30 cellular contexts compared by ENCODE assay signal in genomic region chr9:742914-743594, GRCh38.
DNase-seq lines count a peak whose midpoint lies in the region; ATAC-seq and TF ChIP-seq lines count a peak whose summit lies in the region.
"Had no signal": no experiment of that assay in that cellular context is flagged by ENCODE, and none has a peak within 500 bp of the region (broad histone marks: within the 10 kb centered on the region; RNA-seq: fewer than 3 reads in every experiment).

No MANE protein-coding gene starts in this region.

- no peak for TF ChIP-seq POLR2A in esophagus muscularis mucosa (IDR thresholded peaks at IDR 0.05; ENCODE audit: low read depth)

- H3K4me3 ChIP-seq in left ventricle myocardium inferior, result no peak overlapping the region
- no peak overlapping the region for H3K4me3 ChIP-seq in esophagus muscularis mucosa
- H3K4me3 ChIP-seq in aorta (ENCODE audit: low read length in 2 of 2), result no peak overlapping the region
- H3K4me3 ChIP-seq: cardiac muscle cell, Peyer's patch had no signal

- TF ChIP-seq CTCF in left ventricle myocardium inferior (IDR thresholded peaks at IDR 0.05; ENCODE audit: borderline replicate concordance) (no peak), esophagus muscularis mucosa (IDR thresholded peaks at IDR 0.05) (no peak)

- H3K27me3 ChIP-seq in left ventricle myocardium inferior (ENCODE audit: low read depth), result no peaks in the 10 kb centered on the region
- H3K27me3 ChIP-seq in esophagus muscularis mucosa, result no peaks in the 10 kb centered on the region
- no peaks in the 10 kb centered on the region for H3K27me3 ChIP-seq in aorta (ENCODE audit: control insufficient read depth in 1 of 2, insufficient read depth in 2 of 2, low read length in 1 of 2)
- H3K27me3 ChIP-seq: cardiac muscle cell, Peyer's patch had no signal

- H3K9me3 Mint-ChIP-seq in activated naive CD8-positive, alpha-beta T cell treated with anti-CD3 and anti-CD28 coated beads for 36 hours, result no peaks in the 10 kb centered on the region
- H3K9me3 Mint-ChIP-seq: activated T-helper 17 cell treated with anti-CD3 and anti-CD28 coated beads, Interleukin-2, amount 50 U/mL, for 72 hours; CD4-positive, alpha-beta T cell; memory B cell; nephron progenitor cell had no signal

- H3K4me1 ChIP-seq in left ventricle myocardium inferior (peaks cover 88% of the 10 kb centered on the region), esophagus muscularis mucosa (peaks cover 41 to 67% (median 65%) of the 10 kb centered on the region in 4 donors), aorta (ENCODE audit: control insufficient read depth in 1 of 2, insufficient read depth in 2 of 2, low read length in 2 of 2) (peaks cover 2 to 10% of the 10 kb centered on the region in 2 donors)
- H3K4me1 ChIP-seq: parathyroid adenoma, Peyer's patch had no signal

- ATAC-seq in left cardiac atrium, result no peak
- ATAC-seq in sciatic nerve, result peak; percentile 38
- ATAC-seq in aorta (ENCODE audit: low FRiP score), result no peak
- no peak for ATAC-seq in GM19397 (IDR thresholded peaks at IDR 0.05; ENCODE audit: unreplicated experiment)
- ATAC-seq in GM21528 (IDR thresholded peaks at IDR 0.05; ENCODE audit: low FRiP score, unreplicated experiment), result no peak
- ATAC-seq: activated CD4-positive, alpha-beta T cell treated with anti-CD3 and anti-CD28 coated beads for 36 hours; activated CD8-positive, alpha-beta T cell treated with anti-CD3 and anti-CD28 coated beads, Interleukin-2, amount 10 ng/mL, durations not matched to agents 7 days and 5 days; activated T-helper 17 cell treated with anti-CD3 and anti-CD28 coated beads, Interleukin-2, amount 50 U/mL, for 72 hours had no signal

- WGBS in esophagus muscularis mucosa, result 90% methylated on average over 8 of the region's 8 CpGs
- WGBS in aorta, 2 donors, result 50 to 52% methylated on average over 8 of the region's 8 CpGs

- intact Hi-C loops in left ventricle myocardium inferior (cut with micrococcal nuclease) (no loop called here), left cardiac atrium (cut with DNase I) (no loop called here), esophagus muscularis mucosa (cut with DNase I) (no loop called here), sciatic nerve (cut with DNase I) (no loop called here), aorta (cut with DNase I) (no loop called here)

- TF ChIP-seq EP300 in esophagus muscularis mucosa (IDR thresholded peaks at IDR 0.05), result no peak

- no peak overlapping the region for H3K27ac Mint-ChIP-seq in activated naive CD8-positive, alpha-beta T cell treated with anti-CD3 and anti-CD28 coated beads for 36 hours
- H3K27ac Mint-ChIP-seq: activated CD4-positive, alpha-beta T cell treated with anti-CD3 and anti-CD28 coated beads for 36 hours; activated CD8-positive, alpha-beta T cell treated with anti-CD3 and anti-CD28 coated beads, Interleukin-2, amount 10 ng/mL, durations not matched to agents 7 days and 5 days; activated T-helper 17 cell treated with anti-CD3 and anti-CD28 coated beads, Interleukin-2, amount 50 U/mL, for 72 hours; CD4-positive, alpha-beta T cell; memory B cell; nephron progenitor cell had no signal

- H3K36me3 ChIP-seq in left ventricle myocardium inferior (peaks cover 92% of the 10 kb centered on the region), esophagus muscularis mucosa (peaks cover 31 to 87% (median 70%) of the 10 kb centered on the region in 4 donors), aorta (ENCODE audit: control insufficient read depth in 1 of 2, insufficient read depth in 2 of 2, low read length in 1 of 2) (peaks cover 14 to 15% of the 10 kb centered on the region in 2 donors)

- H3K4me1 Mint-ChIP-seq in activated naive CD8-positive, alpha-beta T cell treated with anti-CD3 and anti-CD28 coated beads for 36 hours, result peaks cover 4% of the 10 kb centered on the region
- H3K4me1 Mint-ChIP-seq: activated CD4-positive, alpha-beta T cell treated with anti-CD3 and anti-CD28 coated beads for 36 hours; activated T-helper 17 cell treated with anti-CD3 and anti-CD28 coated beads, Interleukin-2, amount 50 U/mL, for 72 hours; memory B cell; nephron progenitor cell had no signal

- no peaks in the 10 kb centered on the region for H3K27me3 Mint-ChIP-seq in activated naive CD8-positive, alpha-beta T cell treated with anti-CD3 and anti-CD28 coated beads for 36 hours
- H3K27me3 Mint-ChIP-seq: activated CD4-positive, alpha-beta T cell treated with anti-CD3 and anti-CD28 coated beads for 36 hours; activated T-helper 17 cell treated with anti-CD3 and anti-CD28 coated beads, Interleukin-2, amount 50 U/mL, for 72 hours; CD4-positive, alpha-beta T cell had no signal

- DNase-seq in left ventricle myocardium inferior (no peak), left cardiac atrium (no peak), esophagus muscularis mucosa (ENCODE audit: extremely low spot score) (no peak), sciatic nerve (ENCODE audit: low spot score) (no peak), aorta (no peak)
- DNase-seq in activated naive CD8-positive, alpha-beta T cell treated with anti-CD3 and anti-CD28 coated beads for 36 hours, result no peak
- DNase-seq: activated CD4-positive, alpha-beta T cell treated with anti-CD3 and anti-CD28 coated beads for 36 hours; activated CD8-positive, alpha-beta T cell treated with anti-CD3 and anti-CD28 coated beads, Interleukin-2, amount 10 ng/mL, durations not matched to agents 7 days and 5 days; activated naive CD4-positive, alpha-beta T cell treated with anti-CD3 and anti-CD28 coated beads, Interleukin-2, amount 50 U/mL, for 16 hours; amniotic stem cell; CD4-positive, alpha-beta T cell; dermis blood vessel endothelial cell; DMS79 treated with DMSO at 0.1 percent for 48 hours; GF-D8; hypothalamus; NCI-H1048; NCI-H1694; NCI-H446; NCI-H774; nephron progenitor cell; Peyer's patch; stimulated activated CD4-positive, alpha-beta T cell treated with anti-CD3 and anti-CD28 coated beads, Interleukin-4, amount 100 ng/mL, for 24 hours; substantia nigra; SW 1271 had no signal

- no peak overlapping the region for H3K4me3 Mint-ChIP-seq in activated naive CD8-positive, alpha-beta T cell treated with anti-CD3 and anti-CD28 coated beads for 36 hours
- H3K4me3 Mint-ChIP-seq: activated CD4-positive, alpha-beta T cell treated with anti-CD3 and anti-CD28 coated beads for 36 hours; activated CD8-positive, alpha-beta T cell treated with anti-CD3 and anti-CD28 coated beads, Interleukin-2, amount 10 ng/mL, durations not matched to agents 7 days and 5 days; activated T-helper 17 cell treated with anti-CD3 and anti-CD28 coated beads, Interleukin-2, amount 50 U/mL, for 72 hours; CD4-positive, alpha-beta T cell; memory B cell; nephron progenitor cell had no signal

- no peaks in the 10 kb centered on the region for H3K9me3 ChIP-seq in left ventricle myocardium inferior (replicated peaks)
- no peaks in the 10 kb centered on the region for H3K9me3 ChIP-seq in esophagus muscularis mucosa
- H3K9me3 ChIP-seq in aorta (ENCODE audit: control insufficient read depth, low read length), result no peaks in the 10 kb centered on the region
- H3K9me3 ChIP-seq: Peyer's patch had no signal

- peaks cover 6% of the 10 kb centered on the region for H3K36me3 Mint-ChIP-seq in activated naive CD8-positive, alpha-beta T cell treated with anti-CD3 and anti-CD28 coated beads for 36 hours

- peak overlapping the region; percentile 94 for H3K27ac ChIP-seq in left ventricle myocardium inferior (replicated peaks)
- H3K27ac ChIP-seq in esophagus muscularis mucosa (replicated peaks in 1 of 4), result peak overlapping the region; percentile 26 to 86 (median 82)
- peak overlapping the region; percentile 67 to 78 for H3K27ac ChIP-seq in aorta (ENCODE audit: low read depth in 1 of 2, low read length in 2 of 2)
- H3K27ac ChIP-seq: cardiac muscle cell, parathyroid adenoma, Peyer's patch had no signal
